In genomic region chr1:108699375-108700332, GRCh38 we compare ENCODE assay signal across 1 cellular context.
TF ChIP-seq lines count a peak whose summit lies in the region.

No MANE protein-coding gene starts in this region.

TF ChIP-seq in H1, 55 proteins besides CTCF, POLR2A, EP300 and RAD21:
- TF ChIP-seq POLR2AphosphoS5 (IDR thresholded peaks at IDR 0.05; ENCODE audit: low read depth, low read length) = 0 out of 2 replicates have a peak, but pooled peaks have one; percentile 24
- TF ChIP-seq, protein P1, sequence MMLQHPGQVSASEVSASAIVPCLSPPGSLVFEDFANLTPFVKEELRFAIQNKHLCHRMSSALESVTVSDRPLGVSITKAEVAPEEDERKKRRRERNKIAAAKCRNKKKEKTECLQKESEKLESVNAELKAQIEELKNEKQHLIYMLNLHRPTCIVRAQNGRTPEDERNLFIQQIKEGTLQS (IDR thresholded peaks at IDR 0.05; ENCODE audit: insufficient read depth, low read depth, low read length) = no peak
